ENCODE assay signal across 8 cellular contexts in the genomic region with DNA sequence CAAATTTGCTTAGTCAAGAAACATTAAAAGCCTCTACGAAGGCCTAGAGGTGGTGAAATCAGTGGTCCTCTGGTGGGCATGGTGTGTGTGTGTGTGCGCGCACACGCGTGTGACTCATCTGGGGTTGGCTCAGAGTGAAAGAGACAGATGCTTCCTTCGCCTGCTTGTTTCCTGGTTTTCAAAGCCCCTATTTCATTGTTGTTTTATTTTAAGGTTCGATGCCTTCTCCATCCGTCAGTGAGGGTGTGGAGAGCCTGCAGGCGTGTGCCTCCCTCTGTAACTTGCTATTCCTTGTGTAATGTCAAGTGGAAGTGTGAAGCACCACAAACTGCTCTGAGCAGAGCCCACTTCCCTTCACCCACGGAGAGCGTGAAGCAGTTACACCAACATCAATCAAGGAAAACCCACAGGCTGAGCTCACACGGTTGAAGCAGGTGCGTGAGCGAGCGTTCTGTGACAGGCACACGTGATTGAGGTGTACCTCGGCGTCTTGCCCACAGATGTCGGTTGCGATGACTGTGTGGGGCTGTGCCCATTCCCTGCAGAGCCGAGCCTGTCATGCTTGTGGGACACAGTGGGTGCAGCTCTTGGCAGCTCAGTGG.
DNase-seq lines count a peak whose midpoint lies in the region; ATAC-seq and TF ChIP-seq lines count a peak whose summit lies in the region.

No MANE protein-coding gene starts in this region.

- H3K27me3 ChIP-seq in foreskin keratinocyte (no peaks in the 10 kb centered on the region), breast epithelium (no peaks in the 10 kb centered on the region)

- CTCF ChIA-PET in WTC11 (lab: Charles Lee), result no interaction called here

- no peaks in the 10 kb centered on the region for H3K36me3 Mint-ChIP-seq in T-helper 2 cell treated with Interferon-gamma antibody and Interleukin-4, amounts not matched to agents 5 μg/mL and 100 μg/mL, for 36 hours (ENCODE audit: low read depth)
- H3K36me3 Mint-ChIP-seq in stimulated activated memory B cell treated with anti-CD40 and anti-IgM and Interleukin-4, amounts not matched to agents 10 μg/mL and 1 μg/mL and 100 μg/mL, for 72 hours, result no peaks in the 10 kb centered on the region
- peaks cover 24% of the 10 kb centered on the region for H3K36me3 Mint-ChIP-seq in WTC11

- intact Hi-C loops in breast epithelium (cut with DNase I; ENCODE audit: low total_unique reads), result no loop called here

- no peak for TF ChIP-seq POLR2A in breast epithelium (IDR thresholded peaks at IDR 0.05)

- H3K4me1 ChIP-seq in foreskin keratinocyte (peaks cover 8% of the 10 kb centered on the region), breast epithelium (no peaks in the 10 kb centered on the region)

- TF ChIP-seq CTCF in foreskin keratinocyte (conservative IDR thresholded peaks at IDR 0.05) (no peak), WTC11 (IDR thresholded peaks at IDR 0.05) (no peak), breast epithelium (IDR thresholded peaks at IDR 0.05) (no peak)

- H3K4me1 Mint-ChIP-seq in T-helper 2 cell treated with Interferon-gamma antibody and Interleukin-4, amounts not matched to agents 5 μg/mL and 100 μg/mL, for 36 hours (ENCODE audit: low read depth), result peaks cover 41% of the 10 kb centered on the region
- H3K4me1 Mint-ChIP-seq in stimulated activated memory B cell treated with anti-CD40 and anti-IgM and Interleukin-4, amounts not matched to agents 10 μg/mL and 1 μg/mL and 100 μg/mL, for 72 hours, result peaks cover 6% of the 10 kb centered on the region
- peaks cover 18% of the 10 kb centered on the region for H3K4me1 Mint-ChIP-seq in WTC11

- no peaks in the 10 kb centered on the region for H3K36me3 ChIP-seq in breast epithelium

- H3K27ac ChIP-seq in foreskin keratinocyte, result no peak overlapping the region
- no peak overlapping the region for H3K27ac ChIP-seq in breast epithelium

- ATAC-seq in GM18868 (IDR thresholded peaks at IDR 0.05; ENCODE audit: unreplicated experiment) (peak; percentile 72), HG02884 (IDR thresholded peaks at IDR 0.05; ENCODE audit: unreplicated experiment) (peak; percentile 62), foreskin keratinocyte (peak; percentile 44), WTC11 (no peak)
- peak; percentile 81 for ATAC-seq in stimulated activated memory B cell treated with anti-CD40 and anti-IgM and Interleukin-4, amounts not matched to agents 10 μg/mL and 1 μg/mL and 100 μg/mL, for 72 hours

- no peaks in the 10 kb centered on the region for H3K27me3 Mint-ChIP-seq in T-helper 2 cell treated with Interferon-gamma antibody and Interleukin-4, amounts not matched to agents 5 μg/mL and 100 μg/mL, for 36 hours (ENCODE audit: low read depth)
- H3K27me3 Mint-ChIP-seq in stimulated activated memory B cell treated with anti-CD40 and anti-IgM and Interleukin-4, amounts not matched to agents 10 μg/mL and 1 μg/mL and 100 μg/mL, for 72 hours, result no peaks in the 10 kb centered on the region
- H3K27me3 Mint-ChIP-seq in WTC11 (ENCODE audit: low read depth), result no peaks in the 10 kb centered on the region

- H3K4me3 Mint-ChIP-seq in T-helper 2 cell treated with Interferon-gamma antibody and Interleukin-4, amounts not matched to agents 5 μg/mL and 100 μg/mL, for 36 hours, result peak overlapping the region; percentile 85
- H3K4me3 Mint-ChIP-seq in stimulated activated memory B cell treated with anti-CD40 and anti-IgM and Interleukin-4, amounts not matched to agents 10 μg/mL and 1 μg/mL and 100 μg/mL, for 72 hours, result peak overlapping the region; percentile 34
- no peak overlapping the region for H3K4me3 Mint-ChIP-seq in WTC11

- H3K4me3 ChIP-seq in breast epithelium, result no peak overlapping the region

- POLR2A ChIA-PET in WTC11 (lab: Charles Lee), result no interaction called here

- no peaks in the 10 kb centered on the region for H3K9me3 ChIP-seq in breast epithelium

- H3K27ac Mint-ChIP-seq in T-helper 2 cell treated with Interferon-gamma antibody and Interleukin-4, amounts not matched to agents 5 μg/mL and 100 μg/mL, for 36 hours, result peak overlapping the region; percentile 96
- H3K27ac Mint-ChIP-seq in stimulated activated memory B cell treated with anti-CD40 and anti-IgM and Interleukin-4, amounts not matched to agents 10 μg/mL and 1 μg/mL and 100 μg/mL, for 72 hours, result no peak overlapping the region
- H3K27ac Mint-ChIP-seq in WTC11, result no peak overlapping the region; the same call in 1 of the 2 replicates

- DNase-seq in T-helper 2 cell treated with Interferon-gamma antibody and Interleukin-4, amounts not matched to agents 5 μg/mL and 100 μg/mL, for 36 hours (ENCODE audit: low spot score), result peak; percentile 83
- DNase-seq in foreskin keratinocyte (no peak), WTC11 (ENCODE audit: low spot score) (no peak), breast epithelium (ENCODE audit: low spot score in 2 of 2) (no peak), NCI-H187 (lab: John Stamatoyannopoulos, UW) (no peak)

- peaks cover 5% of the 10 kb centered on the region for H3K9me3 Mint-ChIP-seq in T-helper 2 cell treated with Interferon-gamma antibody and Interleukin-4, amounts not matched to agents 5 μg/mL and 100 μg/mL, for 36 hours
- H3K9me3 Mint-ChIP-seq in stimulated activated memory B cell treated with anti-CD40 and anti-IgM and Interleukin-4, amounts not matched to agents 10 μg/mL and 1 μg/mL and 100 μg/mL, for 72 hours, result no peaks in the 10 kb centered on the region
- no peaks in the 10 kb centered on the region for H3K9me3 Mint-ChIP-seq in WTC11

TF ChIP-seq in WTC11, 78 proteins besides CTCF, POLR2A, EP300 and RAD21 (continues in another document):
- TF ChIP-seq, protein P1, sequence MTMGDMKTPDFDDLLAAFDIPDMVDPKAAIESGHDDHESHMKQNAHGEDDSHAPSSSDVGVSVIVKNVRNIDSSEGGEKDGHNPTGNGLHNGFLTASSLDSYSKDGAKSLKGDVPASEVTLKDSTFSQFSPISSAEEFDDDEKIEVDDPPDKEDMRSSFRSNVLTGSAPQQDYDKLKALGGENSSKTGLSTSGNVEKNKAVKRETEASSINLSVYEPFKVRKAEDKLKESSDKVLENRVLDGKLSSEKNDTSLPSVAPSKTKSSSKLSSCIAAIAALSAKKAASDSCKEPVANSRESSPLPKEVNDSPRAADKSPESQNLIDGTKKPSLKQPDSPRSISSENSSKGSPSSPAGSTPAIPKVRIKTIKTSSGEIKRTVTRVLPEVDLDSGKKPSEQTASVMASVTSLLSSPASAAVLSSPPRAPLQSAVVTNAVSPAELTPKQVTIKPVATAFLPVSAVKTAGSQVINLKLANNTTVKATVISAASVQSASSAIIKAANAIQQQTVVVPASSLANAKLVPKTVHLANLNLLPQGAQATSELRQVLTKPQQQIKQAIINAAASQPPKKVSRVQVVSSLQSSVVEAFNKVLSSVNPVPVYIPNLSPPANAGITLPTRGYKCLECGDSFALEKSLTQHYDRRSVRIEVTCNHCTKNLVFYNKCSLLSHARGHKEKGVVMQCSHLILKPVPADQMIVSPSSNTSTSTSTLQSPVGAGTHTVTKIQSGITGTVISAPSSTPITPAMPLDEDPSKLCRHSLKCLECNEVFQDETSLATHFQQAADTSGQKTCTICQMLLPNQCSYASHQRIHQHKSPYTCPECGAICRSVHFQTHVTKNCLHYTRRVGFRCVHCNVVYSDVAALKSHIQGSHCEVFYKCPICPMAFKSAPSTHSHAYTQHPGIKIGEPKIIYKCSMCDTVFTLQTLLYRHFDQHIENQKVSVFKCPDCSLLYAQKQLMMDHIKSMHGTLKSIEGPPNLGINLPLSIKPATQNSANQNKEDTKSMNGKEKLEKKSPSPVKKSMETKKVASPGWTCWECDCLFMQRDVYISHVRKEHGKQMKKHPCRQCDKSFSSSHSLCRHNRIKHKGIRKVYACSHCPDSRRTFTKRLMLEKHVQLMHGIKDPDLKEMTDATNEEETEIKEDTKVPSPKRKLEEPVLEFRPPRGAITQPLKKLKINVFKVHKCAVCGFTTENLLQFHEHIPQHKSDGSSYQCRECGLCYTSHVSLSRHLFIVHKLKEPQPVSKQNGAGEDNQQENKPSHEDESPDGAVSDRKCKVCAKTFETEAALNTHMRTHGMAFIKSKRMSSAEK (CRISPR knock-in tag; IDR thresholded peaks at IDR 0.05; ENCODE audit: borderline replicate concordance), result no peak
- TF ChIP-seq NFE2L1 (CRISPR knock-in tag; IDR thresholded peaks at IDR 0.05), result no peak
- TF ChIP-seq TCF7 (CRISPR knock-in tag; IDR thresholded peaks at IDR 0.05; ENCODE audit: low read depth), result no peak
- no peak for TF ChIP-seq ESRRA (CRISPR knock-in tag; IDR thresholded peaks at IDR 0.05; ENCODE audit: borderline replicate concordance)
- TF ChIP-seq SMAD4 (CRISPR knock-in tag; IDR thresholded peaks at IDR 0.05), result no peak
- no peak for TF ChIP-seq GTF2I (CRISPR knock-in tag; conservative IDR thresholded peaks at IDR 0.05)
- TF ChIP-seq, protein P2, sequence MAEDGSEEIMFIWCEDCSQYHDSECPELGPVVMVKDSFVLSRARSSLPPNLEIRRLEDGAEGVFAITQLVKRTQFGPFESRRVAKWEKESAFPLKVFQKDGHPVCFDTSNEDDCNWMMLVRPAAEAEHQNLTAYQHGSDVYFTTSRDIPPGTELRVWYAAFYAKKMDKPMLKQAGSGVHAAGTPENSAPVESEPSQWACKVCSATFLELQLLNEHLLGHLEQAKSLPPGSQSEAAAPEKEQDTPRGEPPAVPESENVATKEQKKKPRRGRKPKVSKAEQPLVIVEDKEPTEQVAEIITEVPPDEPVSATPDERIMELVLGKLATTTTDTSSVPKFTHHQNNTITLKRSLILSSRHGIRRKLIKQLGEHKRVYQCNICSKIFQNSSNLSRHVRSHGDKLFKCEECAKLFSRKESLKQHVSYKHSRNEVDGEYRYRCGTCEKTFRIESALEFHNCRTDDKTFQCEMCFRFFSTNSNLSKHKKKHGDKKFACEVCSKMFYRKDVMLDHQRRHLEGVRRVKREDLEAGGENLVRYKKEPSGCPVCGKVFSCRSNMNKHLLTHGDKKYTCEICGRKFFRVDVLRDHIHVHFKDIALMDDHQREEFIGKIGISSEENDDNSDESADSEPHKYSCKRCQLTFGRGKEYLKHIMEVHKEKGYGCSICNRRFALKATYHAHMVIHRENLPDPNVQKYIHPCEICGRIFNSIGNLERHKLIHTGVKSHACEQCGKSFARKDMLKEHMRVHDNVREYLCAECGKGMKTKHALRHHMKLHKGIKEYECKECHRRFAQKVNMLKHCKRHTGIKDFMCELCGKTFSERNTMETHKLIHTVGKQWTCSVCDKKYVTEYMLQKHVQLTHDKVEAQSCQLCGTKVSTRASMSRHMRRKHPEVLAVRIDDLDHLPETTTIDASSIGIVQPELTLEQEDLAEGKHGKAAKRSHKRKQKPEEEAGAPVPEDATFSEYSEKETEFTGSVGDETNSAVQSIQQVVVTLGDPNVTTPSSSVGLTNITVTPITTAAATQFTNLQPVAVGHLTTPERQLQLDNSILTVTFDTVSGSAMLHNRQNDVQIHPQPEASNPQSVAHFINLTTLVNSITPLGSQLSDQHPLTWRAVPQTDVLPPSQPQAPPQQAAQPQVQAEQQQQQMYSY (CRISPR knock-in tag; IDR thresholded peaks at IDR 0.05), result no peak
- no peak for TF ChIP-seq CREM (CRISPR knock-in tag; IDR thresholded peaks at IDR 0.05)
- TF ChIP-seq EMX1 (CRISPR knock-in tag; IDR thresholded peaks at IDR 0.05), result no peak
- TF ChIP-seq FOXP1 (CRISPR knock-in tag; IDR thresholded peaks at IDR 0.05; ENCODE audit: borderline replicate concordance), result no peak
- no peak for TF ChIP-seq JAZF1 (CRISPR knock-in tag; IDR thresholded peaks at IDR 0.05)
- no peak for TF ChIP-seq ZNF263 (CRISPR knock-in tag; IDR thresholded peaks at IDR 0.05; ENCODE audit: low read depth)
